ENCODE assay signal across 8 cellular contexts in the genomic region with DNA sequence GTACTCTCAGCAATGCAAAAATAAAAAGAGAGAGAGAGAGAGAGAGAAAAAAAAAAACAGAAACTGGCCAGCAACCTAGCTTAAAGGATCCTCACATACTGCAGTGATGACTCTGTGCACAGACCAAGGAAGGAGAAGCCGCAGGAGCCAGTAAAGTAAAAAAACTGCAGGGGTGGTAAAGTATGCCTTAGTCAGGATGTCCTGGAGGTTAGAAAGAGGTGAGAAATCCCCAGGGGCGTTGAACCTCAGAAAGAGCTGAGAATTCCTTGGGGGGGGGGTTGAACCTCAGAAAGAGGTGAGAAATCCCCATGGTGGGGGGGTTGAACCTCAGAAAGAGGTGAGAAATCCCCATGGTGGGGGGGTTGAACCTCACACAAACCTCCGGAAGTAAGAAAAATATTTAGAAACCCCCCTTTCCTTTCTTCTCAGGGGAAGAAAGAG. TPM values are rescaled to one million over a fixed set of nuclear protein-coding genes. Genes with fewer than 3 reads are reported as not detected.
A peak's percentile ranks its signal among the peaks of the same experiment; 100 is the strongest.
DNase-seq lines count a peak whose midpoint lies in the region; ATAC-seq and TF ChIP-seq lines count a peak whose summit lies in the region.

No MANE protein-coding gene starts in this region.

- peak overlapping the region; percentile 41 for H3K9ac ChIP-seq in skeletal muscle satellite cell (ENCODE audit: low read depth, low read length)

- peaks cover 0 to 6% of the 10 kb centered on the region in 2 donors for H3K27me3 Mint-ChIP-seq in effector memory CD8-positive, alpha-beta T cell

- H3K4me2 ChIP-seq in skeletal muscle satellite cell (ENCODE audit: low read length): peak overlapping the region; percentile 62

- no peaks in the 10 kb centered on the region for H3K9me3 Mint-ChIP-seq in effector memory CD8-positive, alpha-beta T cell

- H3K4me1 ChIP-seq in skeletal muscle satellite cell (ENCODE audit: control insufficient read depth, insufficient read depth, low read length): no peaks in the 10 kb centered on the region
- no peaks in the 10 kb centered on the region for H3K4me1 ChIP-seq in SJCRH30

- H3K27ac ChIP-seq in SJCRH30: no peak overlapping the region

- H3K4me3 ChIP-seq in skeletal muscle satellite cell (ENCODE audit: low read length) (no peak overlapping the region), SJCRH30 (no peak overlapping the region)

- H3K27ac Mint-ChIP-seq in effector memory CD8-positive, alpha-beta T cell: peak overlapping the region; percentile 90 to 97

- TF ChIP-seq CTCF in GM10266 (IDR thresholded peaks at IDR 0.05; ENCODE audit: control insufficient read depth, insufficient read depth, low read depth, missing control alignments): no peak

- peak overlapping the region; percentile 64 to 72 for H3K4me3 Mint-ChIP-seq in effector memory CD8-positive, alpha-beta T cell

- peak; percentile 29 for ATAC-seq in GM19438 (IDR thresholded peaks at IDR 0.05; ENCODE audit: low read depth, unreplicated experiment)
- ATAC-seq in effector memory CD8-positive, alpha-beta T cell (replicated peaks): peak; percentile 83
- no peak for ATAC-seq in HG03097 (IDR thresholded peaks at IDR 0.05; ENCODE audit: low FRiP score, unreplicated experiment)

- peak; percentile 1 for DNase-seq in LHCN-M2 (ENCODE audit: low read depth)
- peak; percentile 40 to 41 (median 40) for DNase-seq in effector memory CD8-positive, alpha-beta T cell
- DNase-seq in NCI-H524 treated with DMSO at 0.1 percent for 48 hours (lab: John Stamatoyannopoulos, UW): no peak
- DNase-seq in GM10266 (ENCODE audit: extremely low spot score): no peak
- no peak for DNase-seq in SJCRH30

- H3K9me3 ChIP-seq in skeletal muscle satellite cell (replicated peaks; ENCODE audit: low read length) (no peaks in the 10 kb centered on the region), SJCRH30 (replicated peaks) (no peaks in the 10 kb centered on the region)

- H3K27me3 ChIP-seq in skeletal muscle satellite cell (ENCODE audit: control insufficient read depth, insufficient read depth, low read length): no peaks in the 10 kb centered on the region
- no peaks in the 10 kb centered on the region; the same call in 1 of the 2 replicates for H3K27me3 ChIP-seq in SJCRH30

- H3K36me3 Mint-ChIP-seq in effector memory CD8-positive, alpha-beta T cell (ENCODE audit: insufficient read depth): peaks cover 7% of the 10 kb centered on the region

- H3K36me3 ChIP-seq in skeletal muscle satellite cell (ENCODE audit: insufficient read depth, low read length) (no peaks in the 10 kb centered on the region), SJCRH30 (no peaks in the 10 kb centered on the region)

- peaks cover 33 to 38% of the 10 kb centered on the region in 2 donors for H3K4me1 Mint-ChIP-seq in effector memory CD8-positive, alpha-beta T cell (ENCODE audit: low read depth in 2 of 2)

RNA-seq across cellular contexts. Expression of a gene that starts 48.0 kb away (rescaled TPM):
- not detected in 2 replicates for total RNA-seq in LHCN-M2 (2014; rRNA removed)
- polyA plus RNA-seq in LHCN-M2 (2012): not detected
- not detected in 2 replicates for total RNA-seq in skeletal muscle satellite cell (2012; rRNA removed)
- not detected in 2 replicates for total RNA-seq in SJCRH30 (2014; rRNA removed; shearing (Covaris generic))

RNA-seq across cellular contexts. Expression of a gene that starts 51.2 kb away (rescaled TPM):
- total RNA-seq in LHCN-M2 (2014; rRNA removed): not detected in 2 replicates
- polyA plus RNA-seq in LHCN-M2 (2012): not detected
- not detected in 2 replicates for total RNA-seq in skeletal muscle satellite cell (2012; rRNA removed)
- total RNA-seq in SJCRH30 (2014; rRNA removed; shearing (Covaris generic)): not detected in 2 replicates

RNA-seq across cellular contexts. Expression of a gene that starts 55.9 kb away (rescaled TPM):
- total RNA-seq in LHCN-M2 (2014; rRNA removed): 0.29 TPM in 1 of 2 replicates, not detected in the other
- polyA plus RNA-seq in LHCN-M2 (2012): 0.21 TPM
- 0.44 TPM in 1 of 2 replicates, not detected in the other for total RNA-seq in skeletal muscle satellite cell (2012; rRNA removed)
- 0.23 and 0.77 TPM in 2 replicates for total RNA-seq in SJCRH30 (2014; rRNA removed; shearing (Covaris generic))

Comparison
In these comparisons a context has a peak if more than half of its experiments do, and no peak if none do; other contexts are left out.
1. DNase-seq: peak in LHCN-M2 (single experiment) and effector memory CD8-positive, alpha-beta T cell (3 of 3); none in NCI-H524 treated with DMSO at 0.1 percent for 48 hours (single experiment), GM10266 (single experiment) and SJCRH30 (0 of 2).